Comparison of ENCODE assay signal across 9 cellular contexts in the genomic region with DNA sequence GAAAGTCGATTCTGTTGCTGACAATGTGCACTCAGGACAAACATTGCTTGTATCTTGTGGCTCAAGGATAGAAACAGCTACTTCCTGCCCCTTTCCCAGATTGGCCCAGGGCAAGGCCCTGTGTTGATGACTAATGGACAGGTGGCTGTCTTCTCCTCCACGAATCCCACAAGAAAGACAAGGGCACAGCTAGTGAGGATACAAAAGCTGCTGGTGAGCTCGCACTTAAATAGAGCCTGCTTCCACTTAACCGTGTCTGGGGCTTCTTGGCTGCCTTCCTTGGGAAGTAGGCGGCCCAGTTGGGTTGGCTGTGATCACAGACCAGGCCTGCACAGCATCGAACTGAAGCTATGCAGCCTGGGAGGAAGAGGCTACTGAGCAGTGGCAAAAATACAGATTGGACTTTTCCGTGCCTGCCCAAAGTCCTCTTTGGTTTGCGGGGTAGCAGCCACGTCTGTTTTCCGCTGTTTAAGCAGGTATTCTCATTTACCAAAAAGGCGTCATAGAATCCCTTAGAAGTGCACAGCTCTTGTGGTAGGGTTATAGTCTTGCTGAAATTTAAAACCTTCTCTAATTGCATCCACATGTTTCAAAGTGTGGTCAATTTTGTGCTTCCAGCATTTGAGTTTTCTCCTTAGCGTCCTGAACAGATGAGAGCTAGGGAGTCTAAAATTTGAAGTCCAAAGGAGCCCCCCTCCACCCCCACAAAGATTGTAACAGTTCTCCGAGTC. TPM values are rescaled to one million over a fixed set of nuclear protein-coding genes. Genes with fewer than 3 reads are reported as not detected.
DNase-seq lines count a peak whose midpoint lies in the region; ATAC-seq and TF ChIP-seq lines count a peak whose summit lies in the region.
"Had no signal": no experiment of that assay in that cellular context is flagged by ENCODE, and none has a peak within 500 bp of the region (broad histone marks: within the 10 kb centered on the region; RNA-seq: fewer than 3 reads in every experiment).

No MANE protein-coding gene starts in this region.

- 83% methylated on average over 12 of the region's 13 CpGs for whole genome bisulfite sequencing in HUES64
- 29% methylated on average over 13 of the region's 13 CpGs for WGBS in mammary epithelial cell (ENCODE audit: low coverage, missing lambda C conversion rate)

- no peak overlapping the region for H2AFZ ChIP-seq in mammary epithelial cell (ENCODE audit: low read depth, low read length)

- no peaks in the 10 kb centered on the region for H4K20me1 ChIP-seq in mammary epithelial cell (ENCODE audit: insufficient read depth, low read length)

- H3K4me3 ChIP-seq in HUES64 (ENCODE audit: low read length) (no peak overlapping the region), mammary epithelial cell (replicated peaks in 1 of 3; ENCODE audit: insufficient read depth in 1 of 3, low read depth in 2 of 3, low read length in 3 of 3) (peak overlapping the region in 2 of 3 experiments; percentile 41 to 44), tibial artery (no peak overlapping the region)

- peak overlapping the region; percentile 88 for H3K4me2 ChIP-seq in mammary epithelial cell (ENCODE audit: insufficient read depth, low read depth, low read length)

- intact Hi-C loops in mammary epithelial cell (cut with micrococcal nuclease) (loop anchor here (1.0 to 5.0 kb wide), 7 partner anchors 17 to 192 kb away; a partner anchor contains a TSS), tibial artery (cut with DNase I; ENCODE audit: low total_unique reads) (loop anchor here (2.0 to 10.0 kb wide), 2 partner anchors 207 to 299 kb away; no protein-coding TSS in a partner anchor)

- peak; percentile 91 for DNase-seq in mammary epithelial cell
- no peak for DNase-seq in tibial artery
- DNase-seq in stimulated activated CD4-positive, alpha-beta T cell treated with anti-CD3 and anti-CD28 coated beads, Interleukin-4, amount 100 ng/mL, for 4 hours, result no peak
- DNase-seq: activated CD4-positive, CD25-positive, alpha-beta regulatory T cell treated with anti-CD3 and anti-CD28 coated beads, Interleukin-2, amount 50 U/mL, for 72 hours had no signal

- H3K27ac ChIP-seq in HUES64 (ENCODE audit: low read depth, low read length), result peak overlapping the region; percentile 79
- H3K27ac ChIP-seq in mammary epithelial cell (ENCODE audit: insufficient read depth, low read depth, low read length), result peak overlapping the region; percentile 100
- H3K27ac ChIP-seq in layer of hippocampus (ENCODE audit: low read depth, low read length), result peak overlapping the region; percentile 70
- H3K27ac ChIP-seq in tibial artery, result peak overlapping the region; percentile 73 to 83

- no peaks in the 10 kb centered on the region for H3K36me3 ChIP-seq in HUES64 (ENCODE audit: insufficient read depth, low read length)
- peaks cover 26% of the 10 kb centered on the region for H3K36me3 ChIP-seq in mammary epithelial cell (ENCODE audit: insufficient read depth, low read length)
- peaks cover 23 to 50% (median 40%) of the 10 kb centered on the region in 3 donors for H3K36me3 ChIP-seq in tibial artery

- H3K9me3 ChIP-seq in HUES64 (ENCODE audit: insufficient read depth, low read depth, low read length) (no peaks in the 10 kb centered on the region), mammary epithelial cell (replicated peaks; ENCODE audit: insufficient read depth, low read length) (no peaks in the 10 kb centered on the region), tibial artery (no peaks in the 10 kb centered on the region)

- in situ Hi-C loops in mammary epithelial cell (cut with MboI; ENCODE audit: low sequenced_read_pairs in 2 of 2), result loop anchor here in 1 of 2 donors (5.0 kb wide), 1 partner anchor 207 kb away; no protein-coding TSS in a partner anchor

- H3K9ac ChIP-seq in HUES64 (ENCODE audit: low read depth, low read length), result 0 out of 2 replicates have a peak overlapping the region, but pooled peaks have one; percentile 3
- H3K9ac ChIP-seq in mammary epithelial cell (ENCODE audit: insufficient read depth, low read length), result peak overlapping the region; percentile 95

- dilution Hi-C loops in mammary epithelial cell (cut with HindIII; ENCODE audit: low sequenced_read_pairs), result no loop called here

- peaks cover 39% of the 10 kb centered on the region for H3K4me1 ChIP-seq in HUES64 (ENCODE audit: insufficient read depth, low read length)
- peaks cover 57% of the 10 kb centered on the region for H3K4me1 ChIP-seq in mammary epithelial cell (ENCODE audit: insufficient read depth, low read length)
- peaks cover 0 to 54% (median 34%) of the 10 kb centered on the region in 4 donors for H3K4me1 ChIP-seq in tibial artery

- TF ChIP-seq CTCF in mammary epithelial cell (conservative IDR thresholded peaks at IDR 0.05 in 1 of 2, IDR thresholded peaks at IDR 0.05 in 1 of 2; ENCODE audit: extremely low read depth in 1 of 2, insufficient read depth in 1 of 2, low read depth in 1 of 2, low read length in 2 of 2), result no peak
- TF ChIP-seq CTCF in tibial artery (IDR thresholded peaks at IDR 0.05), result peak in 1 of 2 experiments; percentile 11

- BruUV-seq in mammary epithelial cell (replicated peaks; lab: Mats Ljungman, UMichigan), result TSS peak; percentile 27

- CTCF ChIA-PET in mammary epithelial cell (lab: Charles Lee; ENCODE audit: low non-redundant PET), result interaction anchor here (0.7 to 0.9 kb wide), 3 partner anchors 16 to 79 kb away, joined by 4 to 27 read pairs (median 6); no protein-coding TSS in a partner anchor

- peaks cover 75% of the 10 kb centered on the region for H3K79me2 ChIP-seq in mammary epithelial cell (ENCODE audit: insufficient read depth, low read length)

- ATAC-seq in GM21529 (IDR thresholded peaks at IDR 0.05; ENCODE audit: unreplicated experiment) (no peak), HG02798 (IDR thresholded peaks at IDR 0.05; ENCODE audit: poor library complexity, unreplicated experiment) (no peak), HG02588 (IDR thresholded peaks at IDR 0.05; ENCODE audit: unreplicated experiment) (no peak)

- H3K27me3 ChIP-seq in HUES64 (ENCODE audit: insufficient read depth, low read length) (no peaks in the 10 kb centered on the region), mammary epithelial cell (ENCODE audit: insufficient read depth, low read length) (no peaks in the 10 kb centered on the region), layer of hippocampus (ENCODE audit: control insufficient read depth, insufficient read depth, low read length) (no peaks in the 10 kb centered on the region), tibial artery (no peaks in the 10 kb centered on the region)

RNA-seq across cellular contexts. Expression of a gene that starts 23.1 kb away (rescaled TPM):
- 32.4 TPM for polyA plus RNA-seq in HUES64 (2013, experiment 1 of 2)
- polyA plus RNA-seq in HUES64 (2013, experiment 2 of 2), result 36.6 TPM
- total RNA-seq in mammary epithelial cell, result 100 to 1,000 TPM in 1 of 2 donors, 10 to 100 TPM in 1; 44.3 to 105 TPM
- polyA plus RNA-seq in mammary epithelial cell, result 102 TPM
- 49.6 TPM for polyA minus RNA-seq in mammary epithelial cell

RNA-seq across cellular contexts. Expression of a gene that starts 58.2 kb away (rescaled TPM):
- polyA plus RNA-seq in HUES64 (2013, experiment 1 of 2), result 21.7 TPM
- polyA plus RNA-seq in HUES64 (2013, experiment 2 of 2), result 22.1 TPM
- 10 to 100 TPM; 15.7 to 16.7 TPM for total RNA-seq in mammary epithelial cell
- polyA plus RNA-seq in mammary epithelial cell, result 6.7 TPM
- 14.3 TPM for polyA minus RNA-seq in mammary epithelial cell

RNA-seq across cellular contexts. Expression of a gene that starts 58.2 kb away (rescaled TPM):
- polyA plus RNA-seq in HUES64 (2013, experiment 1 of 2), result 0.40 TPM
- not detected for polyA plus RNA-seq in HUES64 (2013, experiment 2 of 2)
- under 1 TPM in 1 of 2 donors, not detected in 1; 0.67 TPM for total RNA-seq in mammary epithelial cell
- polyA plus RNA-seq in mammary epithelial cell, result 0.07 TPM
- polyA minus RNA-seq in mammary epithelial cell, result not detected

Comparison
In these comparisons a context has a peak if more than half of its experiments do, and no peak if none do; other contexts are left out.
1. H3K4me3 ChIP-seq: peak in mammary epithelial cell (2 of 3); none in HUES64 (single experiment) and tibial artery (0 of 2).
2. Peak in every context shown above with its lines, with median percentiles within 50 percentile points of each other: H3K27ac ChIP-seq.